ENCODE assay signal across 28 cellular contexts in genomic region chr3:149305376-149305775, GRCh38. TPM values are rescaled to one million over a fixed set of nuclear protein-coding genes. Genes with fewer than 3 reads are reported as not detected.
"Had no signal": no experiment of that assay in that cellular context is flagged by ENCODE, and none has a peak within 500 bp of the region (broad histone marks: within the 10 kb centered on the region; RNA-seq: fewer than 3 reads in every experiment).

No MANE protein-coding gene starts in this region.

- FAIRE-seq: colon, endothelial cell of umbilical vein, islet of Langerhans, keratinocyte had no signal

- H3K4me3 ChIP-seq: coronary artery, dorsolateral prefrontal cortex, esophagus squamous epithelium, gastrocnemius medialis, heart right ventricle, left lung, lower lobe of right lung, mucosa of descending colon had no signal

- ATAC-seq: esophagus mucosa, gastrocnemius medialis, heart right ventricle, left cardiac atrium, left lung, left ventricle myocardium superior, lower lobe of right lung, mucosa of descending colon had no signal

- H3K27ac ChIP-seq: coronary artery, dorsolateral prefrontal cortex, epithelial cell of prostate, esophagus squamous epithelium, gastrocnemius medialis, heart right ventricle, left lung, lower lobe of right lung had no signal

- DNase-seq: dermis blood vessel endothelial cell; dorsolateral prefrontal cortex; effector CD4-positive, alpha-beta T cell; effector memory CD4-positive, alpha-beta T cell; erythroblast; esophagus squamous epithelium; foreskin fibroblast; foreskin melanocyte; gastrocnemius medialis; glutamatergic neuron; head of caudate nucleus; heart right ventricle; hippocampal formation; left cardiac atrium; left lung; left ventricle myocardium superior; lower lobe of right lung; mesenchymal stem cell; mucosa of descending colon had no signal

- H3K27ac Mint-ChIP-seq: mesothelial cell of epicardium had no signal

- H3K27me3 ChIP-seq: esophagus squamous epithelium, gastrocnemius medialis, heart right ventricle, left lung had no signal

- H3K4me3 Mint-ChIP-seq: mesothelial cell of epicardium had no signal

- H3K9me3 ChIP-seq: esophagus squamous epithelium, gastrocnemius medialis, heart right ventricle, left lung, lower lobe of right lung, mucosa of descending colon had no signal

- H3K36me3 ChIP-seq: esophagus squamous epithelium, gastrocnemius medialis, heart right ventricle, left lung, lower lobe of right lung had no signal

RNA-seq across cellular contexts. Expression of gene TM4SF18, which starts 28.1 kb away (rescaled TPM):
- total RNA-seq: kidney epithelial cell had no signal
- polyA plus RNA-seq: keratinocyte had no signal
